In genomic region chr14:43244142-43244625, GRCh38 we compare ENCODE assay signal across 1 cellular context.
TF ChIP-seq lines count a peak whose summit lies in the region.

No MANE protein-coding gene starts in this region.

TF ChIP-seq in HepG2, 621 proteins besides CTCF, POLR2A, EP300 and RAD21 (continued from another document):
- TF ChIP-seq ATF5 (CRISPR knock-in tag; IDR thresholded peaks at IDR 0.05; ENCODE audit: low read depth) (no peak), ZHX1 (CRISPR knock-in tag; IDR thresholded peaks at IDR 0.05; ENCODE audit: low read depth) (no peak), MLX (CRISPR knock-in tag; IDR thresholded peaks at IDR 0.05) (no peak), FOXA1 (IDR thresholded peaks at IDR 0.05) (0 out of 2 replicates have a peak, but pooled peaks have one; percentile 23), FOXA1 (CRISPR knock-in tag; IDR thresholded peaks at IDR 0.05) (no peak), ZNF460 (CRISPR knock-in tag; IDR thresholded peaks at IDR 0.05; ENCODE audit: borderline replicate concordance) (no peak), MIER3 (CRISPR knock-in tag; IDR thresholded peaks at IDR 0.05; ENCODE audit: borderline replicate concordance) (no peak), AHR (CRISPR knock-in tag; IDR thresholded peaks at IDR 0.05) (no peak), SMAD9 (CRISPR knock-in tag; IDR thresholded peaks at IDR 0.05) (no peak), FOXP1 (IDR thresholded peaks at IDR 0.05) (0 out of 2 replicates have a peak, but pooled peaks have one; percentile 36), FOXP1 (CRISPR knock-in tag; IDR thresholded peaks at IDR 0.05) (no peak), ZNF720 (CRISPR knock-in tag; IDR thresholded peaks at IDR 0.05) (no peak), IKZF4 (CRISPR knock-in tag; IDR thresholded peaks at IDR 0.05; ENCODE audit: borderline replicate concordance, low read depth, not compliant biosample characterization) (no peak), PLRG1 (conservative IDR thresholded peaks at IDR 0.05) (peak; percentile 97), ARID5B (CRISPR knock-in tag; IDR thresholded peaks at IDR 0.05) (no peak), ZSCAN25 (CRISPR knock-in tag; IDR thresholded peaks at IDR 0.05) (no peak), TBX3 (IDR thresholded peaks at IDR 0.05; ENCODE audit: borderline replicate concordance) (no peak), ZNF670 (CRISPR knock-in tag; IDR thresholded peaks at IDR 0.05; ENCODE audit: borderline replicate concordance) (no peak), MTF1 (CRISPR knock-in tag; IDR thresholded peaks at IDR 0.05) (no peak), ZNF557 (CRISPR knock-in tag; IDR thresholded peaks at IDR 0.05) (no peak), SNAI1 (CRISPR knock-in tag; IDR thresholded peaks at IDR 0.05; ENCODE audit: borderline replicate concordance) (no peak), PHB2 (IDR thresholded peaks at IDR 0.05; ENCODE audit: partially characterized antibody) (peak; percentile 98), EHMT2 (IDR thresholded peaks at IDR 0.05; ENCODE audit: borderline replicate concordance, low read depth, low read length) (no peak), IKZF1 (IDR thresholded peaks at IDR 0.05) (peak; percentile 48; the same call in 1 of the 2 replicates), ZNF333 (CRISPR knock-in tag; IDR thresholded peaks at IDR 0.05; ENCODE audit: borderline replicate concordance) (no peak)
TF ChIP-seq in HepG2: peak in this region for 7.
